18 cellular contexts compared by ENCODE assay signal in the genomic region with DNA sequence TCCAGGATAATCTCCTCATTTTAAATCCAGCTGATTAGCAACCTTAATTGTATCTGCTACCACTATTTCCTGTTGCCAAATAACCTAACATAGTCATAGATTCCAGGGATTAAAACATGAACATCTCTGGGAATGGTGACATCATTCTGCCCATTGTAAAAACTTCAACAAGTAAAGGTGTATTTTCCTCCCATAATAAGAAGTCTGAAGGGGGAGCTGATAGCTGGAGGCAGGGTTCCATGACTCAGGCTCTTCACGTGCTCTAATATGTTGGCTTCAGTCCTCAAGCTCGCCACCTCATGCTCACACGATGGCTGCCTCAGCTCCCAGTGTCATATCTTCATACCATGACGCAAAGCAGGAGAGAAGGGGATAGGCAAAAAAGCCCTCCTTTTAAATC.
"Had no signal": no experiment of that assay in that cellular context is flagged by ENCODE, and none has a peak within 500 bp of the region (broad histone marks: within the 10 kb centered on the region; RNA-seq: fewer than 3 reads in every experiment).

No MANE protein-coding gene starts in this region.

- ATAC-seq: heart left ventricle, natural killer cell had no signal

- DNase-seq: activated CD4-positive, alpha-beta memory T cell treated with anti-CD3 and anti-CD28 coated beads, Interleukin-2, amount 10 ng/mL, durations not matched to agents 7 days and 5 days; activated CD4-positive, alpha-beta T cell treated with anti-CD3 and anti-CD28 coated beads for 48 hours; activated effector memory CD4-positive, alpha-beta T cell treated with anti-CD3 and anti-CD28 coated beads, Interleukin-2, amount 50 U/mL, for 16 hours; activated naive CD4-positive, alpha-beta T cell treated with anti-CD3 and anti-CD28 coated beads, Interleukin-2, amount 10 ng/mL, durations not matched to agents 7 days and 5 days; amygdala; effector memory CD4-positive, alpha-beta T cell; heart left ventricle; islet precursor cell; midbrain; natural killer cell; spleen; stimulated activated CD4-positive, alpha-beta T cell treated with anti-CD3 and anti-CD28 coated beads, Interleukin-4, amount 100 ng/mL, for 1 hour; stimulated activated naive CD4-positive, alpha-beta T cell treated with Interleukin-2 at 50 U/mL for 16 hours had no signal

- H3K9me3 ChIP-seq: prostate gland, spleen, thoracic aorta, vagina had no signal

- H3K4me1 ChIP-seq: heart left ventricle, prostate gland, vagina had no signal

- H3K27me3 ChIP-seq: cardiac muscle cell, heart left ventricle, vagina had no signal

- H3K27ac ChIP-seq: cardiac muscle cell, heart left ventricle, prostate gland, spleen, thoracic aorta, vagina had no signal

- H3K36me3 ChIP-seq: cardiac muscle cell, heart left ventricle, prostate gland, spleen, thoracic aorta, vagina had no signal

- H3K4me3 ChIP-seq: cardiac muscle cell, heart left ventricle, lung, prostate gland, spleen, thoracic aorta, vagina had no signal
